16 cellular contexts compared by ENCODE assay signal in genomic region chr19:17902701-17903100, GRCh38. TPM values are rescaled to one million over a fixed set of nuclear protein-coding genes. Genes with fewer than 3 reads are reported as not detected.
A peak's percentile ranks its signal among the peaks of the same experiment; 100 is the strongest.
DNase-seq lines count a peak whose midpoint lies in the region; ATAC-seq and TF ChIP-seq lines count a peak whose summit lies in the region.
"Had no signal": no experiment of that assay in that cellular context is flagged by ENCODE, and none has a peak within 500 bp of the region (broad histone marks: within the 10 kb centered on the region; RNA-seq: fewer than 3 reads in every experiment).

No MANE protein-coding gene starts in this region.

- H4K8ac ChIP-seq in H9 (replicated peaks; ENCODE audit: insufficient read length, low read depth, low read length): no peak overlapping the region

- H3K36me3 Mint-ChIP-seq in H9 (ENCODE audit: insufficient read depth in 1 of 3, low read depth in 3 of 3) (peaks cover 2 to 10% (median 5%) of the 10 kb centered on the region in 3 experiments; a peak in 5 of 7 replicates), CD14-positive monocyte (no peaks in the 10 kb centered on the region)
- no peaks in the 10 kb centered on the region for H3K36me3 Mint-ChIP-seq in activated CD8-positive, alpha-beta T cell treated with anti-CD3 and anti-CD28 coated beads, Interleukin-2, amount 10 ng/mL, durations not matched to agents 7 days and 5 days (ENCODE audit: low read depth)
- H3K36me3 Mint-ChIP-seq: CD4-positive, CD25-positive, alpha-beta regulatory T cell had no signal

- no peak overlapping the region for H2BK15ac ChIP-seq in H9 (ENCODE audit: low read depth, low read length)

- H3K27me3 Mint-ChIP-seq in H9 (ENCODE audit: low read depth): peaks cover 19% of the 10 kb centered on the region
- peaks cover 17 to 22% (median 19%) of the 10 kb centered on the region in 3 donors for H3K27me3 Mint-ChIP-seq in CD14-positive monocyte (ENCODE audit: low read depth in 3 of 3)
- H3K27me3 Mint-ChIP-seq in activated CD8-positive, alpha-beta T cell treated with anti-CD3 and anti-CD28 coated beads, Interleukin-2, amount 10 ng/mL, durations not matched to agents 7 days and 5 days (ENCODE audit: low read depth): peaks cover 7% of the 10 kb centered on the region

- no peak for TF ChIP-seq CTCF in AG09309 (IDR thresholded peaks at IDR 0.05; ENCODE audit: control insufficient read depth, insufficient read depth, low read depth, low read length, missing control alignments)
- no peak for TF ChIP-seq CTCF in H9 (conservative IDR thresholded peaks at IDR 0.05)
- no peak for TF ChIP-seq CTCF in RWPE1 (conservative IDR thresholded peaks at IDR 0.05; ENCODE audit: low read depth)
- no peak for TF ChIP-seq CTCF in left lung (IDR thresholded peaks at IDR 0.05)
- no peak for TF ChIP-seq CTCF in CD14-positive monocyte (IDR thresholded peaks at IDR 0.05)

- POLR2A ChIA-PET in RWPE1 (lab: Yijun Ruan, JAX; ENCODE audit: low non-redundant PET): no interaction called here
- POLR2A ChIA-PET in activated CD8-positive, alpha-beta T cell treated with anti-CD3 and anti-CD28 coated beads, Interleukin-2, amount 10 ng/mL, durations not matched to agents 7 days and 5 days (lab: Charles Lee): no interaction called here

- no peak overlapping the region for H3K23ac ChIP-seq in H9 (ENCODE audit: insufficient read length, low read depth, low read length)

- H3K23me2 ChIP-seq in H9 (ENCODE audit: insufficient read length, low read depth, low read length, poor library complexity, severe bottlenecking): no peaks in the 10 kb centered on the region

- H3K4me1 Mint-ChIP-seq in H9: no peaks in the 10 kb centered on the region
- H3K4me1 Mint-ChIP-seq in CD14-positive monocyte: no peaks in the 10 kb centered on the region
- peaks cover 4% of the 10 kb centered on the region for H3K4me1 Mint-ChIP-seq in activated CD8-positive, alpha-beta T cell treated with anti-CD3 and anti-CD28 coated beads, Interleukin-2, amount 10 ng/mL, durations not matched to agents 7 days and 5 days (ENCODE audit: low read depth)
- H3K4me1 Mint-ChIP-seq: CD4-positive, CD25-positive, alpha-beta regulatory T cell; endodermal cell had no signal

- H3K14ac ChIP-seq in H9 (ENCODE audit: insufficient read depth, low read length): no peak overlapping the region

- no peak overlapping the region for H2AFZ ChIP-seq in H9 (ENCODE audit: low read length)

- peak overlapping the region in 2 of 3 experiments; percentile 50 to 64; a peak in 3 of 7 replicates for H3K27ac Mint-ChIP-seq in H9
- no peak overlapping the region for H3K27ac Mint-ChIP-seq in CD14-positive monocyte
- H3K27ac Mint-ChIP-seq in activated CD8-positive, alpha-beta T cell treated with anti-CD3 and anti-CD28 coated beads, Interleukin-2, amount 10 ng/mL, durations not matched to agents 7 days and 5 days: no peak overlapping the region
- H3K27ac Mint-ChIP-seq: endodermal cell; IgD-negative memory B cell; stimulated activated naive CD8-positive, alpha-beta T cell treated with anti-CD3 and anti-CD28 coated beads, Interleukin-15, Interleukin-2, amounts not matched to agents 100 ng/mL and 50 ng/mL, for 24 hours had no signal

- no peaks in the 10 kb centered on the region for H4K20me1 ChIP-seq in H9 (ENCODE audit: control insufficient read depth, insufficient read depth, insufficient read length)

- ATAC-seq in left lung: no peak
- ATAC-seq in activated CD8-positive, alpha-beta T cell treated with anti-CD3 and anti-CD28 coated beads, Interleukin-2, amount 10 ng/mL, durations not matched to agents 7 days and 5 days: no peak

- CTCF ChIA-PET in RWPE1 (lab: Yijun Ruan, JAX): no interaction called here
- CTCF ChIA-PET in activated CD8-positive, alpha-beta T cell treated with anti-CD3 and anti-CD28 coated beads, Interleukin-2, amount 10 ng/mL, durations not matched to agents 7 days and 5 days (lab: Charles Lee): no interaction called here

- no peak overlapping the region for H3K4ac ChIP-seq in H9 (ENCODE audit: low read depth, low read length)

- intact Hi-C loops in left lung (cut with DNase I) (no loop called here), CD14-positive monocyte (cut with micrococcal nuclease) (no loop called here)

- no peak overlapping the region for H4K91ac ChIP-seq in H9 (ENCODE audit: insufficient read length, low read depth, low read length)

- no peak overlapping the region for H3K9ac ChIP-seq in H9 (ENCODE audit: extremely low read depth, insufficient read length, low read length)

- H3K79me2 ChIP-seq in H9 (ENCODE audit: insufficient read depth, low read length): no peaks in the 10 kb centered on the region

- H3K27me3 ChIP-seq in H9 (ENCODE audit: insufficient read depth, low read length) (no peaks in the 10 kb centered on the region), left lung (peaks cover 0 to 33% of the 10 kb centered on the region in 2 donors)
- H3K27me3 ChIP-seq: adrenal gland had no signal

- no peaks in the 10 kb centered on the region for H3K9me3 ChIP-seq in H9 (ENCODE audit: control insufficient read depth, low read depth, low read length)
- peaks cover 0 to 3% of the 10 kb centered on the region in 2 donors for H3K9me3 ChIP-seq in left lung
- H3K9me3 ChIP-seq: adrenal gland, prostate gland had no signal

- H3K9me3 Mint-ChIP-seq in H9 (peaks cover 20 to 29% of the 10 kb centered on the region in 2 experiments), CD14-positive monocyte (peaks cover 0 to 9% (median 3%) of the 10 kb centered on the region in 7 donors)
- H3K9me3 Mint-ChIP-seq in activated CD8-positive, alpha-beta T cell treated with anti-CD3 and anti-CD28 coated beads, Interleukin-2, amount 10 ng/mL, durations not matched to agents 7 days and 5 days (ENCODE audit: insufficient read depth): no peaks in the 10 kb centered on the region
- H3K9me3 Mint-ChIP-seq: CD4-positive, CD25-positive, alpha-beta regulatory T cell; stimulated activated naive CD8-positive, alpha-beta T cell treated with anti-CD3 and anti-CD28 coated beads, Interleukin-15, Interleukin-2, amounts not matched to agents 100 ng/mL and 50 ng/mL, for 24 hours had no signal

- no peak overlapping the region for H2BK12ac ChIP-seq in H9 (ENCODE audit: insufficient read length, low read depth, low read length)

- H3K4me3 ChIP-seq in AG09309 (ENCODE audit: control insufficient read depth, low read depth, low read length) (no peak overlapping the region), left lung (no peak overlapping the region)
- H3K4me3 ChIP-seq: adrenal gland, prostate gland had no signal

- peak; percentile 31 for DNase-seq in AG09309 (ENCODE audit: low read depth)
- no peak for DNase-seq in H9
- peak; percentile 48 for DNase-seq in RWPE1 (ENCODE audit: low spot score)
- DNase-seq in fibroblast of peridontal ligament (ENCODE audit: extremely low read depth): peak; percentile 70
- no peak for DNase-seq in left lung
- no peak for DNase-seq in CD14-positive monocyte (ENCODE audit: low spot score)
- no peak for DNase-seq in activated CD8-positive, alpha-beta T cell treated with anti-CD3 and anti-CD28 coated beads, Interleukin-2, amount 10 ng/mL, durations not matched to agents 7 days and 5 days
- DNase-seq in NCI-H526 (lab: John Stamatoyannopoulos, UW): no peak
- DNase-seq: adrenal gland; CD4-positive, CD25-positive, alpha-beta regulatory T cell; endodermal cell; midbrain; NCI-H2107 had no signal

- H2AK5ac ChIP-seq in H9 (ENCODE audit: insufficient read length, low read length): no peak overlapping the region

- WGBS in H9 (ENCODE audit: extremely low coverage, insufficient read length, low lambda C conversion rate): no CpG with 5 or more reads among the region's 6 CpGs

- H2BK120ac ChIP-seq in H9 (ENCODE audit: low read depth, low read length, poor library complexity, severe bottlenecking): no peak overlapping the region

- H3K79me1 ChIP-seq in H9 (ENCODE audit: insufficient read depth, low read depth, low read length, poor library complexity, severe bottlenecking): no peaks in the 10 kb centered on the region

- H3K4me2 ChIP-seq in H9 (ENCODE audit: insufficient read depth, insufficient read length, low read length): no peak overlapping the region

- no peak overlapping the region for H2BK5ac ChIP-seq in H9 (ENCODE audit: insufficient read length, low read length)

- no peaks in the 10 kb centered on the region for H3K36me3 ChIP-seq in left lung
- H3K36me3 ChIP-seq: adrenal gland, prostate gland had no signal

- H3K4me3 Mint-ChIP-seq in H9: no peak overlapping the region
- H3K4me3 Mint-ChIP-seq in CD14-positive monocyte: no peak overlapping the region
- H3K4me3 Mint-ChIP-seq in activated CD8-positive, alpha-beta T cell treated with anti-CD3 and anti-CD28 coated beads, Interleukin-2, amount 10 ng/mL, durations not matched to agents 7 days and 5 days: no peak overlapping the region
- H3K4me3 Mint-ChIP-seq: CD4-positive, CD25-positive, alpha-beta regulatory T cell; endodermal cell; IgD-negative memory B cell; stimulated activated naive CD8-positive, alpha-beta T cell treated with anti-CD3 and anti-CD28 coated beads, Interleukin-15, Interleukin-2, amounts not matched to agents 100 ng/mL and 50 ng/mL, for 24 hours had no signal

- H3K18ac ChIP-seq in H9 (ENCODE audit: insufficient read length, low read depth, low read length): no peak overlapping the region

- H3K4me1 ChIP-seq in H9 (ENCODE audit: insufficient read depth, low read length): no peaks in the 10 kb centered on the region
- no peaks in the 10 kb centered on the region for H3K4me1 ChIP-seq in left lung
- H3K4me1 ChIP-seq: adrenal gland, prostate gland had no signal

- H3T11ph ChIP-seq in H9 (ENCODE audit: low read length): no peak overlapping the region

- H4K5ac ChIP-seq in H9 (ENCODE audit: insufficient read length, low read depth, low read length): no peak overlapping the region

- H3K56ac ChIP-seq in H9 (ENCODE audit: insufficient read length, low read depth, low read length): no peak overlapping the region

- H2BK20ac ChIP-seq in H9 (ENCODE audit: low read depth, low read length, poor library complexity, severe bottlenecking): no peak overlapping the region

- H3K27ac ChIP-seq in H9 (ENCODE audit: insufficient read length, low read depth, low read length) (no peak overlapping the region), RWPE1 (peak overlapping the region; percentile 55), left lung (no peak overlapping the region)
- H3K27ac ChIP-seq: adrenal gland, prostate gland had no signal

RNA-seq across cellular contexts. Expression of gene CCDC124, which starts 30.1 kb away (rescaled TPM):
- total RNA-seq in H9 (2021) (117 and 119 TPM in 2 replicates), left lung (10 to 100 TPM; 60.5 to 75.7 TPM)
- 10 to 100 TPM; 29.7 TPM for polyA plus RNA-seq in CD14-positive monocyte
- total RNA-seq in activated CD8-positive, alpha-beta T cell treated with anti-CD3 and anti-CD28 coated beads, Interleukin-2, amount 10 ng/mL, durations not matched to agents 7 days and 5 days: 10 to 100 TPM; 85.8 to 88.0 TPM

RNA-seq across cellular contexts. Expression of gene SLC5A5, which starts 31.0 kb away (rescaled TPM):
- total RNA-seq in H9 (2021): 1.7 and 1.8 TPM in 2 replicates
- total RNA-seq in left lung: under 1 TPM in 1 of 2 donors, not detected in 1; 0.55 TPM
- not detected for polyA plus RNA-seq in CD14-positive monocyte
- 1 to 10 TPM; 1.5 to 1.8 TPM for total RNA-seq in activated CD8-positive, alpha-beta T cell treated with anti-CD3 and anti-CD28 coated beads, Interleukin-2, amount 10 ng/mL, durations not matched to agents 7 days and 5 days
- total RNA-seq: adrenal gland had no signal
- polyA plus RNA-seq: IgD-negative memory B cell had no signal

RNA-seq across cellular contexts. Expression of gene RPL18A, which starts 43.0 kb away (rescaled TPM):
- total RNA-seq in H9 (2021) (2,837 and 2,851 TPM in 2 replicates), left lung (1,000 to 10,000 TPM; 1,438 to 1,592 TPM)
- polyA plus RNA-seq in CD14-positive monocyte: 1,000 to 10,000 TPM; 1,189 to 1,268 TPM
- 1,000 to 10,000 TPM; 2,078 to 2,184 TPM for total RNA-seq in activated CD8-positive, alpha-beta T cell treated with anti-CD3 and anti-CD28 coated beads, Interleukin-2, amount 10 ng/mL, durations not matched to agents 7 days and 5 days

RNA-seq across cellular contexts. Expression of gene JAK3, which starts 54.9 kb away (rescaled TPM):
- total RNA-seq in H9 (2021) (3.3 and 3.5 TPM in 2 replicates), left lung (10 to 100 TPM in 1 of 2 donors, 1 to 10 TPM in 1; 7.9 to 35.9 TPM)
- 10 to 100 TPM; 13.8 to 34.0 TPM for polyA plus RNA-seq in CD14-positive monocyte
- total RNA-seq in activated CD8-positive, alpha-beta T cell treated with anti-CD3 and anti-CD28 coated beads, Interleukin-2, amount 10 ng/mL, durations not matched to agents 7 days and 5 days: 100 to 1,000 TPM; 125 to 127 TPM

Comparison
In these comparisons a context has a peak if more than half of its experiments do, and no peak if none do; other contexts are left out.
1. DNase-seq: peak in AG09309 (single experiment), RWPE1 (single experiment) and fibroblast of peridontal ligament (single experiment); none in H9 (single experiment), left lung (0 of 2), CD14-positive monocyte (single experiment), activated CD8-positive, alpha-beta T cell treated with anti-CD3 and anti-CD28 coated beads, Interleukin-2, amount 10 ng/mL, durations not matched to agents 7 days and 5 days (single experiment) and NCI-H526 (0 of 2).
2. H3K27ac Mint-ChIP-seq: peak in H9 (2 of 3); none in CD14-positive monocyte (0 of 7) and activated CD8-positive, alpha-beta T cell treated with anti-CD3 and anti-CD28 coated beads, Interleukin-2, amount 10 ng/mL, durations not matched to agents 7 days and 5 days (single experiment).